In the genomic region with DNA sequence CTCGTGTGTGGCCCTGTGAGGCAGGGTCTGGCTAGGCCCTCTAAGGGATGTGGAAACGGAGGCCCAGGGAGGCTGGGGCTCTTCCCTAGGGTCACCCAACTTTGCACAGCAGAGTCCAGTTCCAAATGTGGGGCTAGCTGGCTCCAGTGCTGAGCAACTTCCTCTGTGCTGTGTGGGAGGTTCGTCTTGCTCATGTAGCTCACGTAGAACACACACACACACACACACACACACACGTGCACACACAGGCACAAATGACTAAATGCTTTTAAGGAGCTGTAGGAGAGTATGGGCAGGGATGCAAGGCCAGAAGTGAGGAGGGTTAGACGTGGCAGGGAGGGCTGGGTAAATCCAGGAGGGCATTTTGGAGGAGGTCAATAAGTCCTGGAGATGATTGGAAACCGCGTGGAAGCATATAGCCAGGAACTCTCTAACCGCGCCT, we compare ENCODE assay signal across 9 cellular contexts.
DNase-seq lines count a peak whose midpoint lies in the region; ATAC-seq and TF ChIP-seq lines count a peak whose summit lies in the region.
"Had no signal": no experiment of that assay in that cellular context is flagged by ENCODE, and none has a peak within 500 bp of the region (broad histone marks: within the 10 kb centered on the region; RNA-seq: fewer than 3 reads in every experiment).

No MANE protein-coding gene starts in this region.

- no peaks in the 10 kb centered on the region for H3K9me3 Mint-ChIP-seq in activated naive CD4-positive, alpha-beta T cell treated with anti-CD3 and anti-CD28 coated beads, Interleukin-2, amount 10 ng/mL, durations not matched to agents 7 days and 5 days
- no peaks in the 10 kb centered on the region for H3K9me3 Mint-ChIP-seq in natural killer cell treated with Interleukin-12 subunit alpha and Interleukin-12 subunit beta and Interleukin-15 and Interleukin-18, amount 100 ng/mL, for 72 hours
- H3K9me3 Mint-ChIP-seq: T-cell had no signal

- no peak for TF ChIP-seq CTCF in GM12875 (IDR thresholded peaks at IDR 0.05; ENCODE audit: borderline replicate concordance, insufficient read depth, low read depth, low read length)

- peaks cover 59% of the 10 kb centered on the region for H3K4me1 Mint-ChIP-seq in activated naive CD4-positive, alpha-beta T cell treated with anti-CD3 and anti-CD28 coated beads, Interleukin-2, amount 10 ng/mL, durations not matched to agents 7 days and 5 days
- peaks cover 27 to 51% of the 10 kb centered on the region in 2 donors for H3K4me1 Mint-ChIP-seq in natural killer cell treated with Interleukin-12 subunit alpha and Interleukin-12 subunit beta and Interleukin-15 and Interleukin-18, amount 100 ng/mL, for 72 hours (ENCODE audit: low read depth in 2 of 2)

- H3K4me3 ChIP-seq in GM12875 (ENCODE audit: low read depth, low read length): peak overlapping the region; percentile 24

- DNase-seq in activated naive CD4-positive, alpha-beta T cell treated with anti-CD3 and anti-CD28 coated beads, Interleukin-2, amount 10 ng/mL, durations not matched to agents 7 days and 5 days: peak; percentile 52
- no peak for DNase-seq in natural killer cell treated with Interleukin-12 subunit alpha and Interleukin-12 subunit beta and Interleukin-15 and Interleukin-18, amount 100 ng/mL, for 72 hours (ENCODE audit: low spot score)
- no peak for DNase-seq in NCI-H82 treated with DMSO at 0.1 percent for 48 hours (lab: John Stamatoyannopoulos, UW; ENCODE audit: unreplicated experiment)
- DNase-seq in effector CD8-positive, alpha-beta T cell (lab: John Stamatoyannopoulos, UW): no peak
- DNase-seq in NCI-H526 treated with DMSO at 0.1 percent for 48 hours (lab: John Stamatoyannopoulos, UW): no peak

- ATAC-seq in HG03280 (IDR thresholded peaks at IDR 0.05; ENCODE audit: unreplicated experiment): peak; percentile 17
- ATAC-seq in natural killer cell treated with Interleukin-12 subunit alpha and Interleukin-12 subunit beta and Interleukin-15 and Interleukin-18, amount 100 ng/mL, for 72 hours: peak in 1 of 2 donors; percentile 22
- ATAC-seq in HG02884 (IDR thresholded peaks at IDR 0.05; ENCODE audit: unreplicated experiment): no peak
- ATAC-seq: T-cell had no signal

- H3K4me3 Mint-ChIP-seq in activated naive CD4-positive, alpha-beta T cell treated with anti-CD3 and anti-CD28 coated beads, Interleukin-2, amount 10 ng/mL, durations not matched to agents 7 days and 5 days: no peak overlapping the region
- H3K4me3 Mint-ChIP-seq in natural killer cell treated with Interleukin-12 subunit alpha and Interleukin-12 subunit beta and Interleukin-15 and Interleukin-18, amount 100 ng/mL, for 72 hours: peak overlapping the region; percentile 23
- H3K4me3 Mint-ChIP-seq: T-cell had no signal

- H3K27me3 Mint-ChIP-seq in activated naive CD4-positive, alpha-beta T cell treated with anti-CD3 and anti-CD28 coated beads, Interleukin-2, amount 10 ng/mL, durations not matched to agents 7 days and 5 days: peaks cover 14% of the 10 kb centered on the region
- H3K27me3 Mint-ChIP-seq in natural killer cell treated with Interleukin-12 subunit alpha and Interleukin-12 subunit beta and Interleukin-15 and Interleukin-18, amount 100 ng/mL, for 72 hours: peaks cover 0 to 12% of the 10 kb centered on the region in 2 donors
- H3K27me3 Mint-ChIP-seq: T-cell had no signal

- no peak overlapping the region for H3K27ac Mint-ChIP-seq in activated naive CD4-positive, alpha-beta T cell treated with anti-CD3 and anti-CD28 coated beads, Interleukin-2, amount 10 ng/mL, durations not matched to agents 7 days and 5 days
- peak overlapping the region; percentile 17 to 55 for H3K27ac Mint-ChIP-seq in natural killer cell treated with Interleukin-12 subunit alpha and Interleukin-12 subunit beta and Interleukin-15 and Interleukin-18, amount 100 ng/mL, for 72 hours

- CTCF ChIA-PET in activated naive CD4-positive, alpha-beta T cell treated with anti-CD3 and anti-CD28 coated beads, Interleukin-2, amount 10 ng/mL, durations not matched to agents 7 days and 5 days (lab: Charles Lee): no interaction called here

- no peaks in the 10 kb centered on the region for H3K36me3 Mint-ChIP-seq in activated naive CD4-positive, alpha-beta T cell treated with anti-CD3 and anti-CD28 coated beads, Interleukin-2, amount 10 ng/mL, durations not matched to agents 7 days and 5 days
- H3K36me3 Mint-ChIP-seq in natural killer cell treated with Interleukin-12 subunit alpha and Interleukin-12 subunit beta and Interleukin-15 and Interleukin-18, amount 100 ng/mL, for 72 hours: no peaks in the 10 kb centered on the region
- H3K36me3 Mint-ChIP-seq: T-cell had no signal
